ENCODE assay signal across 1 cellular context in the genomic region with DNA sequence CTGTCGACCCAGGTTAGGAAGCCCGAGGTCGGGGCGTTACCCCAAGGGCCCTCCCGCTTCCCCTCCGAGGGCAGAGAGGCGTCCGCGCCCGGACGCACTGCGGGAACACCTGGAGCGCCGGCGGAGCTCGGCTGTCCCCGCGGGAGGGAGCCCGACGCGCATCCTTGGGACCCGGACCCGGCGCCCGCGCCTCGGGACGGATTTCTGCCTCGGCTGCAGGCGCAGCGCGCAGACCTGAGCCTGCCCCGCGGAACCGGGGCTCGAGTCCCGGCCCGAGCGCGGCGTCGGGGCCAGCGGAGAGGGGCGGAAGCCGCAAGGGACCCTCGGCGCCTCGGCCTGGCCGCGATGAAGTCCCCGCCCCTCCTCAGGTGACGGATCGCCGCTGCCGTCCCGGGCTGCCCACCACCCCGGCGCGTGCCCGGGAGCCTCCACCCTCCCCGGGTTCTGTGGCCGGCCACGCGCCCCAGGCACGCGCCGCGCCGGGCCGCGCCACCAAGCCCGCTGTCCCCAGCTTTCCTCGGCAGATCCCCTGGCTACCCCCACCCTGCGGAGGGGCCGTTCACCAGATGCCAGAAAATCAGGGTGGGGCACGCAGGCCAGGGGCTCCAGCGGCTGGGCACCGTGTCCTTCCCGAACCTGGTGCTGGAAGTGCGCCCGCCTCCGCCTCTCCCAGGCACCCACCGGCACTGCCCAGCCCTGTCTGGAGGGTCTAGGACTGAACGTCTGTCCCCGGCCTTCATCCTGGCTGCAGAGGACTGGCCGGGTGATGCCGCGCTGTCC.
TF ChIP-seq lines count a peak whose summit lies in the region.

No MANE protein-coding gene starts in this region.

TF ChIP-seq in WTC11, 78 proteins besides CTCF, POLR2A, EP300 and RAD21 (continued from another document and continues in another):
- TF ChIP-seq ESRRA (CRISPR knock-in tag; IDR thresholded peaks at IDR 0.05; ENCODE audit: borderline replicate concordance) (no peak), MXD4 (CRISPR knock-in tag; IDR thresholded peaks at IDR 0.05; ENCODE audit: borderline replicate concordance) (no peak), SMAD3 (CRISPR knock-in tag; IDR thresholded peaks at IDR 0.05; ENCODE audit: borderline replicate concordance) (no peak), FOXJ3 (CRISPR knock-in tag; IDR thresholded peaks at IDR 0.05; ENCODE audit: borderline replicate concordance) (no peak), NFATC4 (CRISPR knock-in tag; IDR thresholded peaks at IDR 0.05) (no peak), TEAD1 (CRISPR knock-in tag; IDR thresholded peaks at IDR 0.05) (no peak; the same call in 1 of the 2 replicates), ATF1 (CRISPR knock-in tag; IDR thresholded peaks at IDR 0.05) (0 out of 2 replicates have a peak, but pooled peaks have one; percentile 11), OVOL2 (CRISPR knock-in tag; IDR thresholded peaks at IDR 0.05; ENCODE audit: borderline replicate concordance) (no peak), RORB (CRISPR knock-in tag; IDR thresholded peaks at IDR 0.05) (no peak), CREB1 (CRISPR knock-in tag; IDR thresholded peaks at IDR 0.05) (no peak), ZNF263 (CRISPR knock-in tag; IDR thresholded peaks at IDR 0.05; ENCODE audit: low read depth) (no peak), SMAD4 (CRISPR knock-in tag; IDR thresholded peaks at IDR 0.05) (no peak), JAZF1 (CRISPR knock-in tag; IDR thresholded peaks at IDR 0.05) (no peak), ZNF423 (CRISPR knock-in tag; IDR thresholded peaks at IDR 0.05) (no peak), ZNF121 (CRISPR knock-in tag; IDR thresholded peaks at IDR 0.05) (no peak), ZNF396 (CRISPR knock-in tag; IDR thresholded peaks at IDR 0.05; ENCODE audit: borderline replicate concordance) (no peak), ZNF317 (CRISPR knock-in tag; IDR thresholded peaks at IDR 0.05; ENCODE audit: borderline replicate concordance, low read depth) (no peak), ETV6 (CRISPR knock-in tag; IDR thresholded peaks at IDR 0.05) (no peak)
- TF ChIP-seq, protein P1, sequence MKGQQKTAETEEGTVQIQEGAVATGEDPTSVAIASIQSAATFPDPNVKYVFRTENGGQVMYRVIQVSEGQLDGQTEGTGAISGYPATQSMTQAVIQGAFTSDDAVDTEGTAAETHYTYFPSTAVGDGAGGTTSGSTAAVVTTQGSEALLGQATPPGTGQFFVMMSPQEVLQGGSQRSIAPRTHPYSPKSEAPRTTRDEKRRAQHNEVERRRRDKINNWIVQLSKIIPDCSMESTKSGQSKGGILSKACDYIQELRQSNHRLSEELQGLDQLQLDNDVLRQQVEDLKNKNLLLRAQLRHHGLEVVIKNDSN (CRISPR knock-in tag; IDR thresholded peaks at IDR 0.05) = peak; percentile 42; the same call in 1 of the 2 replicates
- TF ChIP-seq, protein P2, sequence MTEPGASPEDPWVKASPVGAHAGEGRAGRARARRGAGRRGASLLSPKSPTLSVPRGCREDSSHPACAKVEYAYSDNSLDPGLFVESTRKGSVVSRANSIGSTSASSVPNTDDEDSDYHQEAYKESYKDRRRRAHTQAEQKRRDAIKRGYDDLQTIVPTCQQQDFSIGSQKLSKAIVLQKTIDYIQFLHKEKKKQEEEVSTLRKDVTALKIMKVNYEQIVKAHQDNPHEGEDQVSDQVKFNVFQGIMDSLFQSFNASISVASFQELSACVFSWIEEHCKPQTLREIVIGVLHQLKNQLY (CRISPR knock-in tag; IDR thresholded peaks at IDR 0.05) = no peak
- TF ChIP-seq, protein P3, sequence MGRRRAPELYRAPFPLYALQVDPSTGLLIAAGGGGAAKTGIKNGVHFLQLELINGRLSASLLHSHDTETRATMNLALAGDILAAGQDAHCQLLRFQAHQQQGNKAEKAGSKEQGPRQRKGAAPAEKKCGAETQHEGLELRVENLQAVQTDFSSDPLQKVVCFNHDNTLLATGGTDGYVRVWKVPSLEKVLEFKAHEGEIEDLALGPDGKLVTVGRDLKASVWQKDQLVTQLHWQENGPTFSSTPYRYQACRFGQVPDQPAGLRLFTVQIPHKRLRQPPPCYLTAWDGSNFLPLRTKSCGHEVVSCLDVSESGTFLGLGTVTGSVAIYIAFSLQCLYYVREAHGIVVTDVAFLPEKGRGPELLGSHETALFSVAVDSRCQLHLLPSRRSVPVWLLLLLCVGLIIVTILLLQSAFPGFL (CRISPR knock-in tag; IDR thresholded peaks at IDR 0.05; ENCODE audit: borderline replicate concordance) = no peak
- TF ChIP-seq, protein P4, sequence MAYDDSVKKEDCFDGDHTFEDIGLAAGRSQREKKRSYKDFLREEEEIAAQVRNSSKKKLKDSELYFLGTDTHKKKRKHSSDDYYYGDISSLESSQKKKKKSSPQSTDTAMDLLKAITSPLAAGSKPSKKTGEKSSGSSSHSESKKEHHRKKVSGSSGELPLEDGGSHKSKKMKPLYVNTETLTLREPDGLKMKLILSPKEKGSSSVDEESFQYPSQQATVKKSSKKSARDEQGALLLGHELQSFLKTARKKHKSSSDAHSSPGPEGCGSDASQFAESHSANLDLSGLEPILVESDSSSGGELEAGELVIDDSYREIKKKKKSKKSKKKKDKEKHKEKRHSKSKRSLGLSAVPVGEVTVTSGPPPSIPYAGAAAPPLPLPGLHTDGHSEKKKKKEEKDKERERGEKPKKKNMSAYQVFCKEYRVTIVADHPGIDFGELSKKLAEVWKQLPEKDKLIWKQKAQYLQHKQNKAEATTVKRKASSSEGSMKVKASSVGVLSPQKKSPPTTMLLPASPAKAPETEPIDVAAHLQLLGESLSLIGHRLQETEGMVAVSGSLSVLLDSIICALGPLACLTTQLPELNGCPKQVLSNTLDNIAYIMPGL (CRISPR knock-in tag; IDR thresholded peaks at IDR 0.05) = peak; percentile 69
- TF ChIP-seq, protein P5, sequence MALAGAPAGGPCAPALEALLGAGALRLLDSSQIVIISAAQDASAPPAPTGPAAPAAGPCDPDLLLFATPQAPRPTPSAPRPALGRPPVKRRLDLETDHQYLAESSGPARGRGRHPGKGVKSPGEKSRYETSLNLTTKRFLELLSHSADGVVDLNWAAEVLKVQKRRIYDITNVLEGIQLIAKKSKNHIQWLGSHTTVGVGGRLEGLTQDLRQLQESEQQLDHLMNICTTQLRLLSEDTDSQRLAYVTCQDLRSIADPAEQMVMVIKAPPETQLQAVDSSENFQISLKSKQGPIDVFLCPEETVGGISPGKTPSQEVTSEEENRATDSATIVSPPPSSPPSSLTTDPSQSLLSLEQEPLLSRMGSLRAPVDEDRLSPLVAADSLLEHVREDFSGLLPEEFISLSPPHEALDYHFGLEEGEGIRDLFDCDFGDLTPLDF (CRISPR knock-in tag; IDR thresholded peaks at IDR 0.05) = no peak
- TF ChIP-seq, protein P6, sequence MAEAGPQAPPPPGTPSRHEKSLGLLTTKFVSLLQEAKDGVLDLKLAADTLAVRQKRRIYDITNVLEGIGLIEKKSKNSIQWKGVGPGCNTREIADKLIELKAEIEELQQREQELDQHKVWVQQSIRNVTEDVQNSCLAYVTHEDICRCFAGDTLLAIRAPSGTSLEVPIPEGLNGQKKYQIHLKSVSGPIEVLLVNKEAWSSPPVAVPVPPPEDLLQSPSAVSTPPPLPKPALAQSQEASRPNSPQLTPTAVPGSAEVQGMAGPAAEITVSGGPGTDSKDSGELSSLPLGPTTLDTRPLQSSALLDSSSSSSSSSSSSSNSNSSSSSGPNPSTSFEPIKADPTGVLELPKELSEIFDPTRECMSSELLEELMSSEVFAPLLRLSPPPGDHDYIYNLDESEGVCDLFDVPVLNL (CRISPR knock-in tag; IDR thresholded peaks at IDR 0.05; ENCODE audit: borderline replicate concordance, low read depth) = no peak
- TF ChIP-seq, protein P7, sequence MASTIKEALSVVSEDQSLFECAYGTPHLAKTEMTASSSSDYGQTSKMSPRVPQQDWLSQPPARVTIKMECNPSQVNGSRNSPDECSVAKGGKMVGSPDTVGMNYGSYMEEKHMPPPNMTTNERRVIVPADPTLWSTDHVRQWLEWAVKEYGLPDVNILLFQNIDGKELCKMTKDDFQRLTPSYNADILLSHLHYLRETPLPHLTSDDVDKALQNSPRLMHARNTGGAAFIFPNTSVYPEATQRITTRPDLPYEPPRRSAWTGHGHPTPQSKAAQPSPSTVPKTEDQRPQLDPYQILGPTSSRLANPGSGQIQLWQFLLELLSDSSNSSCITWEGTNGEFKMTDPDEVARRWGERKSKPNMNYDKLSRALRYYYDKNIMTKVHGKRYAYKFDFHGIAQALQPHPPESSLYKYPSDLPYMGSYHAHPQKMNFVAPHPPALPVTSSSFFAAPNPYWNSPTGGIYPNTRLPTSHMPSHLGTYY (CRISPR knock-in tag; IDR thresholded peaks at IDR 0.05) = no peak
- TF ChIP-seq, protein P8, sequence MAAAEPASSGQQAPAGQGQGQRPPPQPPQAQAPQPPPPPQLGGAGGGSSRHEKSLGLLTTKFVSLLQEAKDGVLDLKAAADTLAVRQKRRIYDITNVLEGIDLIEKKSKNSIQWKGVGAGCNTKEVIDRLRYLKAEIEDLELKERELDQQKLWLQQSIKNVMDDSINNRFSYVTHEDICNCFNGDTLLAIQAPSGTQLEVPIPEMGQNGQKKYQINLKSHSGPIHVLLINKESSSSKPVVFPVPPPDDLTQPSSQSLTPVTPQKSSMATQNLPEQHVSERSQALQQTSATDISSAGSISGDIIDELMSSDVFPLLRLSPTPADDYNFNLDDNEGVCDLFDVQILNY (CRISPR knock-in tag; IDR thresholded peaks at IDR 0.05) = peak; percentile 72; the same call in 1 of the 2 replicates
- TF ChIP-seq, protein P9, sequence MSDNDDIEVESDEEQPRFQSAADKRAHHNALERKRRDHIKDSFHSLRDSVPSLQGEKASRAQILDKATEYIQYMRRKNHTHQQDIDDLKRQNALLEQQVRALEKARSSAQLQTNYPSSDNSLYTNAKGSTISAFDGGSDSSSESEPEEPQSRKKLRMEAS (CRISPR knock-in tag; IDR thresholded peaks at IDR 0.05) = no peak; the same call in 1 of the 2 replicates
- TF ChIP-seq, protein P10, sequence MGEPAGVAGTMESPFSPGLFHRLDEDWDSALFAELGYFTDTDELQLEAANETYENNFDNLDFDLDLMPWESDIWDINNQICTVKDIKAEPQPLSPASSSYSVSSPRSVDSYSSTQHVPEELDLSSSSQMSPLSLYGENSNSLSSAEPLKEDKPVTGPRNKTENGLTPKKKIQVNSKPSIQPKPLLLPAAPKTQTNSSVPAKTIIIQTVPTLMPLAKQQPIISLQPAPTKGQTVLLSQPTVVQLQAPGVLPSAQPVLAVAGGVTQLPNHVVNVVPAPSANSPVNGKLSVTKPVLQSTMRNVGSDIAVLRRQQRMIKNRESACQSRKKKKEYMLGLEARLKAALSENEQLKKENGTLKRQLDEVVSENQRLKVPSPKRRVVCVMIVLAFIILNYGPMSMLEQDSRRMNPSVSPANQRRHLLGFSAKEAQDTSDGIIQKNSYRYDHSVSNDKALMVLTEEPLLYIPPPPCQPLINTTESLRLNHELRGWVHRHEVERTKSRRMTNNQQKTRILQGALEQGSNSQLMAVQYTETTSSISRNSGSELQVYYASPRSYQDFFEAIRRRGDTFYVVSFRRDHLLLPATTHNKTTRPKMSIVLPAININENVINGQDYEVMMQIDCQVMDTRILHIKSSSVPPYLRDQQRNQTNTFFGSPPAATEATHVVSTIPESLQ (CRISPR knock-in tag; IDR thresholded peaks at IDR 0.05) = no peak
- TF ChIP-seq, protein P11, sequence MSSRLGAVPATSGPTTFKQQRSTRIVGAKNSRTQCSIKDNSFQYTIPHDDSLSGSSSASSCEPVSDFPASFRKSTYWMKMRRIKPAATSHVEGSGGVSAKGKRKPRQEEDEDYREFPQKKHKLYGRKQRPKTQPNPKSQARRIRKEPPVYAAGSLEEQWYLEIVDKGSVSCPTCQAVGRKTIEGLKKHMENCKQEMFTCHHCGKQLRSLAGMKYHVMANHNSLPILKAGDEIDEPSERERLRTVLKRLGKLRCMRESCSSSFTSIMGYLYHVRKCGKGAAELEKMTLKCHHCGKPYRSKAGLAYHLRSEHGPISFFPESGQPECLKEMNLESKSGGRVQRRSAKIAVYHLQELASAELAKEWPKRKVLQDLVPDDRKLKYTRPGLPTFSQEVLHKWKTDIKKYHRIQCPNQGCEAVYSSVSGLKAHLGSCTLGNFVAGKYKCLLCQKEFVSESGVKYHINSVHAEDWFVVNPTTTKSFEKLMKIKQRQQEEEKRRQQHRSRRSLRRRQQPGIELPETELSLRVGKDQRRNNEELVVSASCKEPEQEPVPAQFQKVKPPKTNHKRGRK (CRISPR knock-in tag; IDR thresholded peaks at IDR 0.05; ENCODE audit: borderline replicate concordance) = no peak
- TF ChIP-seq, protein P12, sequence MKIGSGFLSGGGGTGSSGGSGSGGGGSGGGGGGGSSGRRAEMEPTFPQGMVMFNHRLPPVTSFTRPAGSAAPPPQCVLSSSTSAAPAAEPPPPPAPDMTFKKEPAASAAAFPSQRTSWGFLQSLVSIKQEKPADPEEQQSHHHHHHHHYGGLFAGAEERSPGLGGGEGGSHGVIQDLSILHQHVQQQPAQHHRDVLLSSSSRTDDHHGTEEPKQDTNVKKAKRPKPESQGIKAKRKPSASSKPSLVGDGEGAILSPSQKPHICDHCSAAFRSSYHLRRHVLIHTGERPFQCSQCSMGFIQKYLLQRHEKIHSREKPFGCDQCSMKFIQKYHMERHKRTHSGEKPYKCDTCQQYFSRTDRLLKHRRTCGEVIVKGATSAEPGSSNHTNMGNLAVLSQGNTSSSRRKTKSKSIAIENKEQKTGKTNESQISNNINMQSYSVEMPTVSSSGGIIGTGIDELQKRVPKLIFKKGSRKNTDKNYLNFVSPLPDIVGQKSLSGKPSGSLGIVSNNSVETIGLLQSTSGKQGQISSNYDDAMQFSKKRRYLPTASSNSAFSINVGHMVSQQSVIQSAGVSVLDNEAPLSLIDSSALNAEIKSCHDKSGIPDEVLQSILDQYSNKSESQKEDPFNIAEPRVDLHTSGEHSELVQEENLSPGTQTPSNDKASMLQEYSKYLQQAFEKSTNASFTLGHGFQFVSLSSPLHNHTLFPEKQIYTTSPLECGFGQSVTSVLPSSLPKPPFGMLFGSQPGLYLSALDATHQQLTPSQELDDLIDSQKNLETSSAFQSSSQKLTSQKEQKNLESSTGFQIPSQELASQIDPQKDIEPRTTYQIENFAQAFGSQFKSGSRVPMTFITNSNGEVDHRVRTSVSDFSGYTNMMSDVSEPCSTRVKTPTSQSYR (CRISPR knock-in tag; IDR thresholded peaks at IDR 0.05) = no peak
- TF ChIP-seq, protein P13, sequence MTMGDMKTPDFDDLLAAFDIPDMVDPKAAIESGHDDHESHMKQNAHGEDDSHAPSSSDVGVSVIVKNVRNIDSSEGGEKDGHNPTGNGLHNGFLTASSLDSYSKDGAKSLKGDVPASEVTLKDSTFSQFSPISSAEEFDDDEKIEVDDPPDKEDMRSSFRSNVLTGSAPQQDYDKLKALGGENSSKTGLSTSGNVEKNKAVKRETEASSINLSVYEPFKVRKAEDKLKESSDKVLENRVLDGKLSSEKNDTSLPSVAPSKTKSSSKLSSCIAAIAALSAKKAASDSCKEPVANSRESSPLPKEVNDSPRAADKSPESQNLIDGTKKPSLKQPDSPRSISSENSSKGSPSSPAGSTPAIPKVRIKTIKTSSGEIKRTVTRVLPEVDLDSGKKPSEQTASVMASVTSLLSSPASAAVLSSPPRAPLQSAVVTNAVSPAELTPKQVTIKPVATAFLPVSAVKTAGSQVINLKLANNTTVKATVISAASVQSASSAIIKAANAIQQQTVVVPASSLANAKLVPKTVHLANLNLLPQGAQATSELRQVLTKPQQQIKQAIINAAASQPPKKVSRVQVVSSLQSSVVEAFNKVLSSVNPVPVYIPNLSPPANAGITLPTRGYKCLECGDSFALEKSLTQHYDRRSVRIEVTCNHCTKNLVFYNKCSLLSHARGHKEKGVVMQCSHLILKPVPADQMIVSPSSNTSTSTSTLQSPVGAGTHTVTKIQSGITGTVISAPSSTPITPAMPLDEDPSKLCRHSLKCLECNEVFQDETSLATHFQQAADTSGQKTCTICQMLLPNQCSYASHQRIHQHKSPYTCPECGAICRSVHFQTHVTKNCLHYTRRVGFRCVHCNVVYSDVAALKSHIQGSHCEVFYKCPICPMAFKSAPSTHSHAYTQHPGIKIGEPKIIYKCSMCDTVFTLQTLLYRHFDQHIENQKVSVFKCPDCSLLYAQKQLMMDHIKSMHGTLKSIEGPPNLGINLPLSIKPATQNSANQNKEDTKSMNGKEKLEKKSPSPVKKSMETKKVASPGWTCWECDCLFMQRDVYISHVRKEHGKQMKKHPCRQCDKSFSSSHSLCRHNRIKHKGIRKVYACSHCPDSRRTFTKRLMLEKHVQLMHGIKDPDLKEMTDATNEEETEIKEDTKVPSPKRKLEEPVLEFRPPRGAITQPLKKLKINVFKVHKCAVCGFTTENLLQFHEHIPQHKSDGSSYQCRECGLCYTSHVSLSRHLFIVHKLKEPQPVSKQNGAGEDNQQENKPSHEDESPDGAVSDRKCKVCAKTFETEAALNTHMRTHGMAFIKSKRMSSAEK (CRISPR knock-in tag; IDR thresholded peaks at IDR 0.05; ENCODE audit: borderline replicate concordance) = no peak
